Comparison of ENCODE assay signal across 12 cellular contexts in genomic region chr18:45807144-45807543, GRCh38. TPM values are rescaled to one million over a fixed set of nuclear protein-coding genes. Genes with fewer than 3 reads are reported as not detected.
DNase-seq lines count a peak whose midpoint lies in the region; ATAC-seq and TF ChIP-seq lines count a peak whose summit lies in the region.
"Not testable (repeated sequence)": the region's sequence is repeated elsewhere in the genome, so short reads cannot be mapped to it uniquely, and the experiment has no call there.
"Had no signal": no experiment of that assay in that cellular context is flagged by ENCODE, and none has a peak within 500 bp of the region (broad histone marks: within the 10 kb centered on the region; RNA-seq: fewer than 3 reads in every experiment).

No MANE protein-coding gene starts in this region.

- H3K36me3 ChIP-seq in CD4-positive, CD25-positive, alpha-beta regulatory T cell (ENCODE audit: control insufficient read depth, insufficient read depth, low read length); smooth muscle cell (ENCODE audit: low read depth): not testable (repeated sequence)

- DNase-seq in CD4-positive, CD25-positive, alpha-beta regulatory T cell = peak in 2 of 3 donors; percentile 16 to 24
- DNase-seq in MV-4-11 (lab: John Stamatoyannopoulos, UW) (peak; percentile 25), NCI-H345 treated with DMSO at 0.1 percent for 48 hours (lab: John Stamatoyannopoulos, UW; ENCODE audit: unreplicated experiment) (peak; percentile 17), SIG-M5 treated with dmso at 0.1 percent for 504 hours (lab: John Stamatoyannopoulos, UW; ENCODE audit: unreplicated experiment) (peak; percentile 7), left ventricle myocardium superior (peak; percentile 42)
- peak; percentile 36 for DNase-seq in activated naive CD8-positive, alpha-beta T cell treated with anti-CD3 and anti-CD28 coated beads, Interleukin-2, amount 50 U/mL, for 24 hours
- not testable (repeated sequence) for DNase-seq in smooth muscle cell (lab: John Stamatoyannopoulos, UW; ENCODE audit: unreplicated experiment)

- peaks cover 11 to 14% (median 13%) of the 10 kb centered on the region in 4 donors for H3K4me1 Mint-ChIP-seq in CD4-positive, CD25-positive, alpha-beta regulatory T cell
- H3K4me1 Mint-ChIP-seq in activated naive CD8-positive, alpha-beta T cell treated with anti-CD3 and anti-CD28 coated beads, Interleukin-2, amount 50 U/mL, for 24 hours = peaks cover 30% of the 10 kb centered on the region

- TF ChIP-seq CTCF in GM12875 (IDR thresholded peaks at IDR 0.05; ENCODE audit: borderline replicate concordance, insufficient read depth, low read depth, low read length) (peak; percentile 42; the same call in 1 of the 2 replicates), smooth muscle cell (IDR thresholded peaks at IDR 0.05; ENCODE audit: borderline replicate concordance, insufficient read depth, poor library complexity, severe bottlenecking) (peak; percentile 11)

- intact Hi-C loops in left ventricle myocardium superior (cut with micrococcal nuclease) = not testable (repeated sequence)

- H3K4me2 ChIP-seq in smooth muscle cell = peak overlapping the region; percentile 62

- peaks cover 0 to 17% (median 5%) of the 10 kb centered on the region in 7 donors for H3K9me3 Mint-ChIP-seq in CD4-positive, CD25-positive, alpha-beta regulatory T cell
- peaks cover 28% of the 10 kb centered on the region for H3K9me3 Mint-ChIP-seq in activated naive CD8-positive, alpha-beta T cell treated with anti-CD3 and anti-CD28 coated beads, Interleukin-2, amount 50 U/mL, for 24 hours

- not testable (repeated sequence) for H4K20me1 ChIP-seq in smooth muscle cell (ENCODE audit: low read depth)

- not testable (repeated sequence) for H3K4me1 ChIP-seq in CD4-positive, CD25-positive, alpha-beta regulatory T cell (ENCODE audit: control insufficient read depth, insufficient read depth, low read length, poor library complexity, severe bottlenecking)
- H3K4me1 ChIP-seq in smooth muscle cell (ENCODE audit: low read depth) = peaks cover 11% of the 10 kb centered on the region

- WGBS in smooth muscle cell (ENCODE audit: low lambda C conversion rate) = 53% methylated on average over 2 of the region's 2 CpGs

- H3K4me3 ChIP-seq in CD4-positive, CD25-positive, alpha-beta regulatory T cell (ENCODE audit: low read depth, low read length); GM12875 (ENCODE audit: low read depth, low read length); smooth muscle cell: not testable (repeated sequence)

- H3K36me3 Mint-ChIP-seq in CD4-positive, CD25-positive, alpha-beta regulatory T cell; activated naive CD8-positive, alpha-beta T cell treated with anti-CD3 and anti-CD28 coated beads, Interleukin-2, amount 50 U/mL, for 24 hours (ENCODE audit: low read depth): not testable (repeated sequence)

- H3K27ac ChIP-seq in CD4-positive, CD25-positive, alpha-beta regulatory T cell (ENCODE audit: insufficient read depth, low read length, poor library complexity, severe bottlenecking) = not testable (repeated sequence)
- peak overlapping the region; percentile 99 for H3K27ac ChIP-seq in smooth muscle cell (ENCODE audit: low read depth)

- H3K9me3 ChIP-seq in CD4-positive, CD25-positive, alpha-beta regulatory T cell (ENCODE audit: control insufficient read depth in 2 of 2, low read length in 2 of 2); smooth muscle cell (replicated peaks; ENCODE audit: low read depth): not testable (repeated sequence)

- H3K4me3 Mint-ChIP-seq in CD4-positive, CD25-positive, alpha-beta regulatory T cell; activated naive CD8-positive, alpha-beta T cell treated with anti-CD3 and anti-CD28 coated beads, Interleukin-2, amount 50 U/mL, for 24 hours: not testable (repeated sequence)

- H3K9ac ChIP-seq in smooth muscle cell (ENCODE audit: low read depth) = peak overlapping the region; percentile 94

- peaks cover 27% of the 10 kb centered on the region for H3F3A ChIP-seq in smooth muscle cell (ENCODE audit: low read depth)

- not testable (repeated sequence) for ATAC-seq in CD4-positive, CD25-positive, alpha-beta regulatory T cell (ENCODE audit: low read depth in 2 of 2); activated naive CD8-positive, alpha-beta T cell treated with anti-CD3 and anti-CD28 coated beads, Interleukin-2, amount 50 U/mL, for 24 hours; left ventricle myocardium superior

- peaks cover 15% of the 10 kb centered on the region for H3K27me3 Mint-ChIP-seq in CD4-positive, CD25-positive, alpha-beta regulatory T cell
- H3K27me3 Mint-ChIP-seq in activated naive CD8-positive, alpha-beta T cell treated with anti-CD3 and anti-CD28 coated beads, Interleukin-2, amount 50 U/mL, for 24 hours = not testable (repeated sequence)

- H3K79me2 ChIP-seq in smooth muscle cell (ENCODE audit: low read depth) = not testable (repeated sequence)

- not testable (repeated sequence) for H3K27ac Mint-ChIP-seq in CD4-positive, CD25-positive, alpha-beta regulatory T cell; activated naive CD8-positive, alpha-beta T cell treated with anti-CD3 and anti-CD28 coated beads, Interleukin-2, amount 50 U/mL, for 24 hours

- H3K27me3 ChIP-seq in CD4-positive, CD25-positive, alpha-beta regulatory T cell (ENCODE audit: control insufficient read depth, insufficient read depth, low read length); smooth muscle cell (ENCODE audit: low read depth): not testable (repeated sequence)

- H2AFZ ChIP-seq in smooth muscle cell (ENCODE audit: low read depth) = not testable (repeated sequence)

RNA-seq across cellular contexts. Expression of gene SIGLEC15, which starts 18.3 kb away (rescaled TPM):
- not detected for total RNA-seq in CD4-positive, CD25-positive, alpha-beta regulatory T cell
- under 1 TPM in 1 of 4 donors, not detected in 3; 0.36 TPM for polyA plus RNA-seq in CD4-positive, CD25-positive, alpha-beta regulatory T cell
- total RNA-seq in left ventricle myocardium superior (0.10 TPM), smooth muscle cell (0.09 and 0.58 TPM in 2 replicates)
- polyA plus RNA-seq in smooth muscle cell = 1.4 and 3.1 TPM in 2 replicates
- total RNA-seq: activated CD4-positive, alpha-beta T cell treated with anti-CD3 and anti-CD28 coated beads, Interleukin-2, amount 10 ng/mL, durations not matched to agents 24 days and 14 days; activated T-cell treated with anti-CD3 and anti-CD28 coated beads, Interleukin-2, amount 50 U/mL, for 72 hours; endothelial cell of umbilical vein; T-helper 2 cell treated with Interferon-gamma antibody and Interleukin-4, amounts not matched to agents 100 ng/mL and 5 ng/mL, for 36 hours had no signal
- polyA plus RNA-seq: endothelial cell of umbilical vein had no signal
